In genomic region chr7:6422095-6422494, GRCh38 we compare ENCODE assay signal across 21 cellular contexts.
"Had no signal": no experiment of that assay in that cellular context is flagged by ENCODE, and none has a peak within 500 bp of the region (broad histone marks: within the 10 kb centered on the region; RNA-seq: fewer than 3 reads in every experiment).

No MANE protein-coding gene starts in this region.

- H3K27ac ChIP-seq: epithelial cell of prostate, foreskin keratinocyte, right atrium auricular region, suprapubic skin, VCaP had no signal

- H3K9me3 Mint-ChIP-seq: activated naive CD8-positive, alpha-beta T cell treated with anti-CD3 and anti-CD28 coated beads for 36 hours; activated T-helper 1 cell treated with anti-CD3 and anti-CD28 coated beads, Interleukin-12 subunit alpha, Interleukin-12 subunit beta, Interleukin-2, Interleukin-4 antibody, amounts not matched to agents 30 ng/mL and 10 ng/mL and 1 ng/mL, durations not matched to agents 14 hours and 24 hours and 36 hours; mesothelial cell of epicardium; natural killer cell treated with Interleukin-12 subunit alpha and Interleukin-12 subunit beta and Interleukin-15 and Interleukin-18, amount 100 ng/mL, for 72 hours; stimulated activated naive CD8-positive, alpha-beta T cell treated with anti-CD3 and anti-CD28 coated beads, Interleukin-15, Interleukin-2, amounts not matched to agents 100 ng/mL and 50 ng/mL, for 24 hours; type B pancreatic cell had no signal

- FAIRE-seq: kidney had no signal

- H3K4me1 Mint-ChIP-seq: mesothelial cell of epicardium had no signal

- DNase-seq: activated CD4-positive, alpha-beta T cell treated with anti-CD3 and anti-CD28 coated beads for 1 hour; activated CD4-positive, alpha-beta T cell treated with anti-CD3 and anti-CD28 coated beads, Interleukin-2, amount 50 U/mL, for 4 hours; activated gamma-delta T cell treated with Interleukin-2 at 50 U/mL for 16 hours; activated naive CD8-positive, alpha-beta T cell treated with anti-CD3 and anti-CD28 coated beads for 36 hours; amniotic stem cell; effector memory CD4-positive, alpha-beta T cell; foreskin keratinocyte; kidney; nucleus accumbens; stimulated activated CD4-positive, alpha-beta T cell treated with anti-CD3 and anti-CD28 coated beads, Interleukin-2, amount 100 ng/mL, for 24 hours; T-helper 2 cell had no signal

- ATAC-seq: foreskin keratinocyte; left lobe of liver; natural killer cell treated with Interleukin-12 subunit alpha and Interleukin-12 subunit beta and Interleukin-15 and Interleukin-18, amount 100 ng/mL, for 72 hours had no signal

- H3K27ac Mint-ChIP-seq: activated naive CD8-positive, alpha-beta T cell treated with anti-CD3 and anti-CD28 coated beads for 36 hours; activated T-helper 1 cell treated with anti-CD3 and anti-CD28 coated beads, Interleukin-12 subunit alpha, Interleukin-12 subunit beta, Interleukin-2, Interleukin-4 antibody, amounts not matched to agents 30 ng/mL and 10 ng/mL and 1 ng/mL, durations not matched to agents 14 hours and 24 hours and 36 hours; mesothelial cell of epicardium; natural killer cell treated with Interleukin-12 subunit alpha and Interleukin-12 subunit beta and Interleukin-15 and Interleukin-18, amount 100 ng/mL, for 72 hours; stimulated activated naive CD8-positive, alpha-beta T cell treated with anti-CD3 and anti-CD28 coated beads, Interleukin-15, Interleukin-2, amounts not matched to agents 100 ng/mL and 50 ng/mL, for 24 hours; type B pancreatic cell had no signal

- H3K4me3 Mint-ChIP-seq: activated naive CD8-positive, alpha-beta T cell treated with anti-CD3 and anti-CD28 coated beads for 36 hours; activated T-helper 1 cell treated with anti-CD3 and anti-CD28 coated beads, Interleukin-12 subunit alpha, Interleukin-12 subunit beta, Interleukin-2, Interleukin-4 antibody, amounts not matched to agents 30 ng/mL and 10 ng/mL and 1 ng/mL, durations not matched to agents 14 hours and 24 hours and 36 hours; mesothelial cell of epicardium; natural killer cell treated with Interleukin-12 subunit alpha and Interleukin-12 subunit beta and Interleukin-15 and Interleukin-18, amount 100 ng/mL, for 72 hours; stimulated activated naive CD8-positive, alpha-beta T cell treated with anti-CD3 and anti-CD28 coated beads, Interleukin-15, Interleukin-2, amounts not matched to agents 100 ng/mL and 50 ng/mL, for 24 hours; type B pancreatic cell had no signal

- H3K36me3 Mint-ChIP-seq: natural killer cell treated with Interleukin-12 subunit alpha and Interleukin-12 subunit beta and Interleukin-15 and Interleukin-18, amount 100 ng/mL, for 72 hours had no signal

- H3K27me3 Mint-ChIP-seq: activated naive CD8-positive, alpha-beta T cell treated with anti-CD3 and anti-CD28 coated beads for 36 hours; natural killer cell treated with Interleukin-12 subunit alpha and Interleukin-12 subunit beta and Interleukin-15 and Interleukin-18, amount 100 ng/mL, for 72 hours; stimulated activated naive CD8-positive, alpha-beta T cell treated with anti-CD3 and anti-CD28 coated beads, Interleukin-15, Interleukin-2, amounts not matched to agents 100 ng/mL and 50 ng/mL, for 24 hours; type B pancreatic cell had no signal
